19 cellular contexts compared by ENCODE assay signal in genomic region chr4:165838575-165838974, GRCh38. TPM values are rescaled to one million over a fixed set of nuclear protein-coding genes. Genes with fewer than 3 reads are reported as not detected.
"Had no signal": no experiment of that assay in that cellular context is flagged by ENCODE, and none has a peak within 500 bp of the region (broad histone marks: within the 10 kb centered on the region; RNA-seq: fewer than 3 reads in every experiment).

No MANE protein-coding gene starts in this region.

- DNase-seq: activated CD4-positive, alpha-beta T cell treated with anti-CD3 and anti-CD28 coated beads, Interleukin-2, amount 10 ng/mL, durations not matched to agents 7 days and 5 days; activated CD8-positive, alpha-beta T cell treated with anti-CD3 and anti-CD28 coated beads, Interleukin-2, amount 10 ng/mL, durations not matched to agents 7 days and 5 days; activated naive CD4-positive, alpha-beta T cell treated with Interleukin-2 at 50 U/mL for 16 hours; activated naive CD8-positive, alpha-beta T cell treated with anti-CD3 and anti-CD28 coated beads, Interleukin-2, amount 10 ng/mL, durations not matched to agents 7 days and 5 days; activated T-cell treated with anti-CD3 and anti-CD28 coated beads, Interleukin-2, amount 50 U/mL, for 24 hours; amygdala; cortex of kidney; effector CD8-positive, alpha-beta T cell; foreskin fibroblast; head of caudate nucleus; kidney glomerular epithelial cell; nephron progenitor cell; nucleus accumbens; stimulated activated naive CD8-positive, alpha-beta T cell treated with anti-CD3 and anti-CD28 coated beads, Interleukin-15, Interleukin-2, amounts not matched to agents 100 U/mL and 50 U/mL, for 24 hours; substantia nigra; trophoblast cell had no signal

- H3K4me3 ChIP-seq: skin epidermis had no signal

- ATAC-seq: activated CD8-positive, alpha-beta T cell treated with anti-CD3 and anti-CD28 coated beads, Interleukin-2, amount 10 ng/mL, durations not matched to agents 7 days and 5 days; stimulated activated naive CD8-positive, alpha-beta T cell treated with anti-CD3 and anti-CD28 coated beads, Interleukin-15, Interleukin-2, amounts not matched to agents 100 U/mL and 50 U/mL, for 24 hours had no signal

RNA-seq across cellular contexts. Expression of gene TLL1, which starts 34.5 kb away (rescaled TPM):
- total RNA-seq: activated CD4-positive, alpha-beta T cell treated with anti-CD3 and anti-CD28 coated beads, Interleukin-2, amount 10 ng/mL, durations not matched to agents 7 days and 5 days; activated CD8-positive, alpha-beta T cell treated with anti-CD3 and anti-CD28 coated beads, Interleukin-2, amount 10 ng/mL, durations not matched to agents 7 days and 5 days; activated naive CD8-positive, alpha-beta T cell treated with anti-CD3 and anti-CD28 coated beads, Interleukin-2, amount 10 ng/mL, durations not matched to agents 7 days and 5 days; activated T-helper 2 cell treated with anti-CD3 and anti-CD28 coated beads, Interferon-gamma antibody, Interleukin-2, Interleukin-4, amounts not matched to agents 10 μg/mL and 5 μg/mL and 100 μg/mL, durations not matched to agents 14 hours and 24 hours and 36 hours; myocyte had no signal
